Comparison of ENCODE assay signal across 1 cellular context in the genomic region with DNA sequence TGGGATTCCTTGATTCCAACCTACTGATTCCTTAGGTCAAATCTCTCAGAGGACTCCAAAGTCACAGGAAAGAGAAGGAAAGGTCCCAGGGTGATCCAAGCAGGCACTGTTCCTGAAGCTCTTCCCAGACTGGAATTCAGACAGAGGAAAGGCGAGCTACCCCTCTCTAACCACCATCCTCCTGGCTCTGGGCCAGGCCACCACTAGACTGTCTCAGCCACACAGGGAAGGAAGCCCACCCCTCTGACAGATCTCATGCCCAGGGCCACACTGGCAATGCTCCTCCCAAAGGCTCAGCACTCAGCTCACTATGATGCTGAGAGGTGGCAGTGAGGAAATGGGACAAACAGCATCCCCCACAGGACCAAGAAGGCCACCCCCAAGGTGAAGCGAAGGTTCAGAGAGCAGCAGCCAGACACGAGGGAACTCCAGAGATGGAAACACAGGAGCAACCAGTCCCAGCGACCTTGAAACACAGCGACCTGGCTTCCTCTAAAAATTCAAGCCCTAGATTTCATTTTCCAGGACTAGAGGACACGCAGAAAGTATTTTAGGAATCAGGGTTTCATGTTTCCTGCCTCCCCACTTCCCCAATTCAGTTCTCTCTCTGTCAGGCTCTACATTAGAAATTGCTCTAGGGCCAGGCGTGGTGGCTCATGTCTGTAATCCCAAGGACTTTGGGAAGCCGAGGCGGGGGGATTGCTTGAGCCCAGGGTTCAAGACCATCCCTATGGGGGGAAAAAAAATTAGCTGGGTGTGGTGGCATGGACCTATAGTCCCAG.
TF ChIP-seq lines count a peak whose summit lies in the region.

No MANE protein-coding gene starts in this region.

TF ChIP-seq in endothelial cell of umbilical vein, 7 proteins besides CTCF, POLR2A, EP300 and RAD21:
- TF ChIP-seq GATA2 (IDR thresholded peaks at IDR 0.05; ENCODE audit: insufficient read depth, insufficient read length, low read depth, low read length) (no peak), POLR2AphosphoS5 (IDR thresholded peaks at IDR 0.05; ENCODE audit: insufficient read depth, low read depth, low read length) (no peak), MYC (IDR thresholded peaks at IDR 0.05; ENCODE audit: low read depth, low read length) (no peak), JUN (IDR thresholded peaks at IDR 0.05; ENCODE audit: borderline replicate concordance, insufficient read depth, insufficient read length, low read depth) (no peak), EZH2 (IDR thresholded peaks at IDR 0.05; ENCODE audit: borderline replicate concordance, low read depth, low read length, severe bottlenecking) (no peak), FOS (IDR thresholded peaks at IDR 0.05; ENCODE audit: borderline replicate concordance, insufficient read depth, low read length) (no peak)
- TF ChIP-seq, protein P1, sequence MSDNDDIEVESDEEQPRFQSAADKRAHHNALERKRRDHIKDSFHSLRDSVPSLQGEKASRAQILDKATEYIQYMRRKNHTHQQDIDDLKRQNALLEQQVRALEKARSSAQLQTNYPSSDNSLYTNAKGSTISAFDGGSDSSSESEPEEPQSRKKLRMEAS (IDR thresholded peaks at IDR 0.05; ENCODE audit: insufficient read depth, insufficient read length), result no peak
